In the genomic region with DNA sequence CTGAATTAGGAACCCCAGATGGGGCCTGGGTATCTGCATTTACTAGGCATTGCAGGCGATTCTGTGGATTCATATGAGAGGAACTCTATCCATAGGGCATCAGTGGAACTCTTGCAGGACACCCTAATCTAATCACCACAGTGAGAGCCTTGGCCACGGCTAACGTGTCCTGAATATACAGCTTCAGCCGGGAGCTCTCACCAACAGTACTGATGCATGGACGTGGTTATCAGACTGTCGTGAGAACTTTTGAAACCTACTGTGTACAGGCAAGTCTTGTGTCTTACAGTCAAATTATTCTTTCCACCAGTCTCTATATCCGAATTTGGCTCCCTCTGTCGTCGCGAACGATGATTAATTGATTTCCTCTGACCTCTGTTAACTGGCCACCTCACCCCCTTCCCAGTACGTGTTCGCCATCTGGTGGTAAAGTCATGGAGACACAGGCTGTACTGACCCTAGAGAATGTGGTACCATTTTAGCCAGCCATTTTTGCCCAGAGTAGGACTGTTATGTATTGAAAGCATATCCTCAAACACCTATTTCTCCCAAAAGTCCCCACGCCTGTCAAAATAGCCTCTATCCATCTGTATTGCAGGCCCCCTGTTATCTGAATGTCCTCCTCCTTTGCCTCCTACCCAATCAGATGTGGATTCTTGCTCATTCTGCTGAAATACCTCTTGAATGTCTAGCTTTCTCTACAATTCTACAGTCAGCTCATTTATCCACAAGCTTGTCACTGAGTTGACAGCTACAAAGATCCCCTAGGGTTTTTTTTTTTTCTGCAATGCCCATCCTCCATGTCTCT, we compare ENCODE assay signal across 8 cellular contexts. TPM values are rescaled to one million over a fixed set of nuclear protein-coding genes. Genes with fewer than 3 reads are reported as not detected.
A peak's percentile ranks its signal among the peaks of the same experiment; 100 is the strongest.
DNase-seq lines count a peak whose midpoint lies in the region; ATAC-seq lines count a peak whose summit lies in the region.

No MANE protein-coding gene starts in this region.

- H3K4me1 Mint-ChIP-seq in naive thymus-derived CD8-positive, alpha-beta T cell = no peaks in the 10 kb centered on the region

- peak; percentile 84 for ATAC-seq in GM19025 (IDR thresholded peaks at IDR 0.05; ENCODE audit: low read depth, unreplicated experiment)
- ATAC-seq in HG03342 (IDR thresholded peaks at IDR 0.05; ENCODE audit: unreplicated experiment) = peak; percentile 74
- ATAC-seq in left ventricle myocardium superior = peak; percentile 96
- ATAC-seq in naive thymus-derived CD8-positive, alpha-beta T cell = no peak

- H3K9me3 Mint-ChIP-seq in naive thymus-derived CD8-positive, alpha-beta T cell = no peaks in the 10 kb centered on the region

- no peak overlapping the region for H3K4me3 Mint-ChIP-seq in naive thymus-derived CD8-positive, alpha-beta T cell

- no peak overlapping the region for H3K4me3 ChIP-seq in adipocyte (ENCODE audit: low read length)

- H3K4me1 ChIP-seq in adipocyte (ENCODE audit: control insufficient read depth, insufficient read depth, low read length) = peaks cover 18% of the 10 kb centered on the region

- DNase-seq in DMS 273 (lab: John Stamatoyannopoulos, UW; ENCODE audit: unreplicated experiment) (peak; percentile 76), NCI-H526 (lab: John Stamatoyannopoulos, UW) (peak; percentile 65 to 87), adipocyte (ENCODE audit: low read depth) (peak; percentile 90), left ventricle myocardium superior (peak; percentile 39), pulmonary artery endothelial cell (ENCODE audit: low read depth, low spot score) (peak; percentile 27)
- no peak for DNase-seq in naive thymus-derived CD8-positive, alpha-beta T cell

- H3K9ac ChIP-seq in adipocyte (ENCODE audit: low read length) = no peak overlapping the region

- no peaks in the 10 kb centered on the region for H3K36me3 Mint-ChIP-seq in naive thymus-derived CD8-positive, alpha-beta T cell

- intact Hi-C loops in left ventricle myocardium superior (cut with micrococcal nuclease) = loop anchor here (2.0 kb wide), 1 partner anchor 96 kb away; no protein-coding TSS in a partner anchor

- no peaks in the 10 kb centered on the region for H3K27me3 ChIP-seq in adipocyte (replicated peaks; ENCODE audit: control insufficient read depth, insufficient read depth, low read length)

- no peaks in the 10 kb centered on the region for H3K36me3 ChIP-seq in adipocyte (ENCODE audit: control insufficient read depth, insufficient read depth, low read length, severe bottlenecking)

- H3K27me3 Mint-ChIP-seq in naive thymus-derived CD8-positive, alpha-beta T cell = peaks cover 6 to 48% (median 9%) of the 10 kb centered on the region in 5 donors

- POLR2A ChIA-PET in naive thymus-derived CD8-positive, alpha-beta T cell (lab: Charles Lee) = interaction anchor here (0.6 kb wide), 1 partner anchor 703 kb away, joined by 5 read pairs; no protein-coding TSS in a partner anchor

- no peaks in the 10 kb centered on the region for H3K9me3 ChIP-seq in adipocyte (ENCODE audit: control insufficient read depth, low read length)

- H3K27ac Mint-ChIP-seq in naive thymus-derived CD8-positive, alpha-beta T cell = peak overlapping the region in 1 of 10 donors; percentile 58

RNA-seq across cellular contexts. Expression of gene GLDN, which starts 39.7 kb away (rescaled TPM):
- total RNA-seq in left ventricle myocardium superior (10.8 TPM), pulmonary artery endothelial cell (not detected in 2 replicates)
- total RNA-seq in naive thymus-derived CD8-positive, alpha-beta T cell = not detected
- polyA plus RNA-seq in naive thymus-derived CD8-positive, alpha-beta T cell = not detected

RNA-seq across cellular contexts. Expression of gene CYP19A1, which starts 42.8 kb away (rescaled TPM):
- total RNA-seq in left ventricle myocardium superior = 0.55 TPM
- total RNA-seq in pulmonary artery endothelial cell = not detected in 2 replicates
- total RNA-seq in naive thymus-derived CD8-positive, alpha-beta T cell = not detected
- polyA plus RNA-seq in naive thymus-derived CD8-positive, alpha-beta T cell = not detected

Comparison
In these comparisons a context has a peak if more than half of its experiments do, and no peak if none do; other contexts are left out.
1. DNase-seq: peak in DMS 273 (single experiment), NCI-H526 (2 of 2), adipocyte (single experiment), left ventricle myocardium superior (single experiment) and pulmonary artery endothelial cell (single experiment); none in naive thymus-derived CD8-positive, alpha-beta T cell (0 of 10).
2. ATAC-seq: peak in GM19025 (single experiment), HG03342 (single experiment) and left ventricle myocardium superior (single experiment); none in naive thymus-derived CD8-positive, alpha-beta T cell (0 of 2).
3. RNA of gene GLDN, which starts 39.7 kb away (total RNA-seq): 10.8 TPM in left ventricle myocardium superior (single experiment); not detected in pulmonary artery endothelial cell and not detected in naive thymus-derived CD8-positive, alpha-beta T cell; every median in the first group is over 10 times any median in the second.